In the genomic region with DNA sequence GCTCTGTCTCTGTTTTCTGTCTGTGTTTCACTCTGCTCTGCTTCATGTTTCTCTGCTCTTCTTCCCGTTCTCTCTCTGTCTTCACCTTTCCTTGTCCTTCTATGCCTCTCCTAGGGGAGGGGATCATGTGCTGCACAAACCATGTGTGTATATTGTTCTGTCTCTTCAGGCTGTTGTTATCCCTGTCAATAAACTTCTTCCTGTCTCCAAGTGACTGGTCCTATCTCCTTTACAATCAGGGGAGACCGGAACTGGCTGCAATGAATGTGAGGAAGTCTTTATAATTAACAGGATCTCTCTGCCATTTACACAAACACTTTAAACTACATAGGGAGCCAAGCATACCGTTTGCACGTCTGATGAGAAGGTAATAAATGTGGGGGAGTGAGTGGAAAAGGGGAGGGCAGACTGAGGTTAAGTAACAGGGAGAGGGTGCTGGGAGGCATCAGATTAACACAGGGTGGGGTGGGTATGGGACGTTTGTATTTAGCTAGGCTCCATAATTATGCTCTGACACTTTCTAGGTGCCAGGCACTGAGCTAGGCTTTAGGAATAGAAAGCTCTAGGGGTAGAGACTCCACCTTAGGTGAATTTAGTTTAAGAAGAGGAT, we compare ENCODE assay signal across 27 cellular contexts.
DNase-seq lines count a peak whose midpoint lies in the region; FAIRE-seq and TF ChIP-seq lines count a peak whose summit lies in the region.
"Had no signal": no experiment of that assay in that cellular context is flagged by ENCODE, and none has a peak within 500 bp of the region (broad histone marks: within the 10 kb centered on the region; RNA-seq: fewer than 3 reads in every experiment).

No MANE protein-coding gene starts in this region.

- DNase-seq in NCI-H2196 (lab: John Stamatoyannopoulos, UW; ENCODE audit: unreplicated experiment) (peak; percentile 14), NCI-H2196 treated with DMSO at 0.1 percent for 48 hours (lab: John Stamatoyannopoulos, UW; ENCODE audit: unreplicated experiment) (no peak), NCI-H1092 treated with DMSO at 0.1 percent for 48 hours (lab: John Stamatoyannopoulos, UW) (peak; percentile 52), SK-N-MC (ENCODE audit: low read depth, low spot score) (peak; percentile 35), small intestine (peak; percentile 3), prostate gland (ENCODE audit: low spot score) (no peak), OCI-M1 (lab: John Stamatoyannopoulos, UW) (no peak), medulla oblongata (ENCODE audit: extremely low spot score) (no peak)
- DNase-seq: 8988T; activated CD4-positive, alpha-beta memory T cell treated with anti-CD3 and anti-CD28 coated beads for 36 hours; activated CD4-positive, alpha-beta T cell treated with anti-CD3 and anti-CD28 coated beads for 1 hour; activated CD8-positive, alpha-beta memory T cell treated with anti-CD3 and anti-CD28 coated beads, Interleukin-2, amount 50 U/mL, for 4 hours; activated naive CD4-positive, alpha-beta T cell; DMS79 treated with DMSO at 0.1 percent for 48 hours; dorsolateral prefrontal cortex; gastrocnemius medialis; GDM1; hippocampal formation; lower lobe of right lung; MV-4-11; NCI-H1694 treated with DMSO at 0.1 percent for 48 hours; NCI-H226; PC-3; Right ventricle myocardium superior; T-helper 2 cell; trophoblast cell had no signal

- H3K27ac ChIP-seq in SK-N-MC (no peak overlapping the region), small intestine (ENCODE audit: low read depth in 1 of 2, low read length in 1 of 2) (no peak overlapping the region), prostate gland (no peak overlapping the region)
- H3K27ac ChIP-seq: C4-2B, dorsolateral prefrontal cortex, gastrocnemius medialis, lower lobe of right lung had no signal

- H3K36me3 ChIP-seq in SK-N-MC (ENCODE audit: insufficient read depth, low read length) (no peaks in the 10 kb centered on the region), small intestine (ENCODE audit: control insufficient read depth in 2 of 2, insufficient read depth in 2 of 2, low read length in 2 of 2) (no peaks in the 10 kb centered on the region), prostate gland (no peaks in the 10 kb centered on the region)
- H3K36me3 ChIP-seq: gastrocnemius medialis, lower lobe of right lung had no signal

- intact Hi-C loops in prostate gland (cut with DNase I) = no loop called here

- FAIRE-seq in small intestine (lab: Jason Lieb, UNC) = no peak

- H3K27me3 ChIP-seq in small intestine (ENCODE audit: control insufficient read depth in 2 of 2, insufficient read depth in 2 of 2, low read length in 2 of 2) (no peaks in the 10 kb centered on the region), prostate gland (replicated peaks; ENCODE audit: insufficient read depth) (no peaks in the 10 kb centered on the region)

- no peak for TF ChIP-seq CTCF in prostate gland (IDR thresholded peaks at IDR 0.05)

- H3K9me3 ChIP-seq in SK-N-MC (ENCODE audit: low read depth, low read length) (no peaks in the 10 kb centered on the region), small intestine (ENCODE audit: control insufficient read depth, low read depth) (no peaks in the 10 kb centered on the region), prostate gland (no peaks in the 10 kb centered on the region)
- H3K9me3 ChIP-seq: gastrocnemius medialis, lower lobe of right lung had no signal

- WGBS in small intestine, 3 donors = 15 to 18% (median 17%) methylated on average over 5 of the region's 5 CpGs
- WGBS in prostate gland = 11% methylated on average over 5 of the region's 5 CpGs

- H3K4me3 ChIP-seq in SK-N-MC = no peak overlapping the region
- H3K4me3 ChIP-seq in small intestine (ENCODE audit: low read depth in 1 of 2, low read length in 2 of 2) = no peak overlapping the region
- H3K4me3 ChIP-seq in prostate gland = no peak overlapping the region
- H3K4me3 ChIP-seq: dorsolateral prefrontal cortex, gastrocnemius medialis, lower lobe of right lung had no signal

- no peak for TF ChIP-seq POLR2A in prostate gland (IDR thresholded peaks at IDR 0.05)

- no peak overlapping the region for H3K9ac ChIP-seq in SK-N-MC (ENCODE audit: insufficient read length)

- no peaks in the 10 kb centered on the region for H3K4me1 ChIP-seq in small intestine (ENCODE audit: control insufficient read depth in 2 of 2, insufficient read depth in 1 of 2, low read depth in 1 of 2, low read length in 1 of 2)
- H3K4me1 ChIP-seq in prostate gland (replicated peaks) = no peaks in the 10 kb centered on the region
- H3K4me1 ChIP-seq: gastrocnemius medialis, lower lobe of right lung had no signal

Comparison
In these comparisons a context has a peak if more than half of its experiments do, and no peak if none do; other contexts are left out.
1. DNase-seq: peak in NCI-H2196 (single experiment), NCI-H1092 treated with DMSO at 0.1 percent for 48 hours (single experiment), SK-N-MC (single experiment) and small intestine (single experiment); none in NCI-H2196 treated with DMSO at 0.1 percent for 48 hours (single experiment), prostate gland (single experiment), OCI-M1 (single experiment) and medulla oblongata (single experiment).